8 cellular contexts compared by ENCODE assay signal in the genomic region with DNA sequence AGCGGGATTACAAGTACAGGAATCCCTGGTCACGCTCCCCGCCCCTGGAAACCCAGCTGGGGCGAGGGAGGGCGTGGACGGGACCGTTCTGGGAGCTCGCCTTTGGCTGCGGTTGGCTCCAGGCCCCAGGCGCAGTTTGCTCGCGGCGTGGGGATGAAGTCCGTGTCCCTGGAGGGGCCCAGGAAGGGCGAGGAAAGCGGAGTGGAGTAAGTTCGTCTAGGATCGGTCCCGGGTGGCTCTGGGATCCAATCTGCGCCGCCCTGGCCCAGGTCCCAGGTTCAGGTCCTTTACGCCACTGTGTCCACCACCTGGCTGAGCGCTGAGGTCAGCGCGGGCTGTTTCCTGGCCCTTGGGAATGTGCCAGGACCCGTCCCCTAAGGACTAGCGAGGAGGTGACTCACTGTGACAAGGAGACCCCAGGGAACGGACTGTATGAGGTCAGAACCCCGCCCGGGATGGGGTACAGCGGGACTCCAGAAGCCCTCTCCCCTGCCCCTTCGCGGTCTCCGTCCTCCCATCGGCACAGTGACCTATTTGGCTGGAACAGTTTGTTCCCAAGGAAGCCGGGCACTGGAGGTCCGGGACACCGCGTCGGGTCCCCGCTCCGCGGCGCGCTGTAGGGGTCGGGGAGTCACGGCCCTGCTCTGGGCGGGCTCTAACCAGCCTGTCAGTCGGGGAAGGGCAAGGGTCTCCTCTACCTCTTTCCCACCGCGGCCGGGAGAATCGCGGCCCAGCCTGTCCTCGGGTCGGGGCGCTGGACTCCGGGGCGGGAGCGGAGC. TPM values are rescaled to one million over a fixed set of nuclear protein-coding genes. Genes with fewer than 3 reads are reported as not detected.
DNase-seq lines count a peak whose midpoint lies in the region; FAIRE-seq and TF ChIP-seq lines count a peak whose summit lies in the region.

No MANE protein-coding gene starts in this region.

- peaks cover 47% of the 10 kb centered on the region for H3K4me1 ChIP-seq in SJCRH30
- peaks cover 11 to 21% of the 10 kb centered on the region in 2 donors for H3K4me1 ChIP-seq in breast epithelium
- H3K4me1 ChIP-seq in iPS-20b (ENCODE audit: insufficient read depth, low read length): peaks cover 21% of the 10 kb centered on the region
- H3K4me1 ChIP-seq in small intestine (ENCODE audit: control insufficient read depth in 2 of 2, insufficient read depth in 1 of 2, low read depth in 1 of 2, low read length in 1 of 2): peaks cover 0 to 5% of the 10 kb centered on the region in 2 donors

- H3K4me3 ChIP-seq in SJCRH30: peak overlapping the region; percentile 81
- peak overlapping the region; percentile 84 to 97 (median 94) for H3K4me3 ChIP-seq in breast epithelium
- peak overlapping the region; percentile 63 for H3K4me3 ChIP-seq in iPS-20b (ENCODE audit: low read length)
- peak overlapping the region; percentile 61 to 72 for H3K4me3 ChIP-seq in small intestine (ENCODE audit: low read depth in 1 of 2, low read length in 2 of 2)

- intact Hi-C loops in breast epithelium (cut with DNase I; ENCODE audit: low total_unique reads): no loop called here

- H3K9ac ChIP-seq in iPS-20b (ENCODE audit: low read depth, low read length): peak overlapping the region; percentile 13; the same call in 1 of the 2 replicates

- H3K27me3 ChIP-seq in SJCRH30 (no peaks in the 10 kb centered on the region), breast epithelium (no peaks in the 10 kb centered on the region), iPS-20b (ENCODE audit: insufficient read depth, low read length) (peaks cover 50% of the 10 kb centered on the region), small intestine (ENCODE audit: control insufficient read depth in 2 of 2, insufficient read depth in 2 of 2, low read length in 2 of 2) (no peaks in the 10 kb centered on the region)

- FAIRE-seq in small intestine (lab: Jason Lieb, UNC): no peak

- no peak for TF ChIP-seq CTCF in breast epithelium (IDR thresholded peaks at IDR 0.05)

- peaks cover 2% of the 10 kb centered on the region for H3K36me3 ChIP-seq in SJCRH30
- peaks cover 5% of the 10 kb centered on the region for H3K36me3 ChIP-seq in breast epithelium
- peaks cover 8% of the 10 kb centered on the region for H3K36me3 ChIP-seq in iPS-20b (ENCODE audit: insufficient read depth, low read depth, low read length)
- H3K36me3 ChIP-seq in small intestine (ENCODE audit: control insufficient read depth in 2 of 2, insufficient read depth in 2 of 2, low read length in 2 of 2): peaks cover 4 to 12% of the 10 kb centered on the region in 2 donors

- peak; percentile 18 for DNase-seq in stimulated activated CD4-positive, alpha-beta T cell treated with anti-CD3 and anti-CD28 coated beads, Interleukin-12 subunit alpha, Interleukin-12 subunit beta, amount 100 ng/mL, for 4 hours
- no peak for DNase-seq in stimulated activated CD4-positive, alpha-beta T cell treated with anti-CD3 and anti-CD28 coated beads, Interleukin-2, amount 100 ng/mL, for 48 hours
- DNase-seq in SJCRH30: peak; percentile 64 to 65
- peak; percentile 68 for DNase-seq in breast epithelium (ENCODE audit: low spot score in 2 of 2)
- DNase-seq in small intestine: peak; percentile 62
- no peak for DNase-seq in AML-193 (lab: John Stamatoyannopoulos, UW)
- DNase-seq in HuH-7.5 (ENCODE audit: low spot score): no peak

- WGBS in small intestine, 3 donors: 0 to 1% (median 0%) methylated on average over 47 to 60 of the region's 60 CpGs

- TF ChIP-seq POLR2A in breast epithelium (IDR thresholded peaks at IDR 0.05): peak; percentile 33

- H3K27ac ChIP-seq in SJCRH30: peak overlapping the region; percentile 86
- peak overlapping the region; percentile 97 to 98 for H3K27ac ChIP-seq in breast epithelium
- no peak overlapping the region for H3K27ac ChIP-seq in iPS-20b (ENCODE audit: low read length)
- peak overlapping the region; percentile 96 to 98 for H3K27ac ChIP-seq in small intestine (ENCODE audit: low read depth in 1 of 2, low read length in 1 of 2)

- H3K9me3 ChIP-seq in SJCRH30 (replicated peaks): no peaks in the 10 kb centered on the region
- H3K9me3 ChIP-seq in breast epithelium: no peaks in the 10 kb centered on the region
- H3K9me3 ChIP-seq in iPS-20b (ENCODE audit: insufficient read depth, low read depth, low read length): no peaks in the 10 kb centered on the region
- H3K9me3 ChIP-seq in small intestine (ENCODE audit: control insufficient read depth, low read depth): no peaks in the 10 kb centered on the region

RNA-seq across cellular contexts. Expression of a gene that starts 0.7 kb away (rescaled TPM):
- total RNA-seq in SJCRH30 (2014; rRNA removed; shearing (Covaris generic)): 56.1 and 57.8 TPM in 2 replicates
- total RNA-seq in breast epithelium: 100 to 1,000 TPM; 125 to 144 (median 143) TPM
- polyA plus RNA-seq in small intestine: 100 to 1,000 TPM in 2 of 3 donors, 10 to 100 TPM in 1; 96.8 to 464 (median 327) TPM

RNA-seq across cellular contexts. Expression of a gene that starts 18.4 kb away (rescaled TPM):
- not detected in 2 replicates for total RNA-seq in SJCRH30 (2014; rRNA removed; shearing (Covaris generic))
- 1 to 10 TPM in 1 of 3 donors, under 1 TPM in 2; under 0.01 to 1.9 (median 0.29) TPM for total RNA-seq in breast epithelium
- under 1 TPM in 2 of 3 donors, not detected in 1; 0.18 to 0.22 TPM for polyA plus RNA-seq in small intestine

Comparison
In these comparisons a context has a peak if more than half of its experiments do, and no peak if none do; other contexts are left out.
1. DNase-seq: peak in stimulated activated CD4-positive, alpha-beta T cell treated with anti-CD3 and anti-CD28 coated beads, Interleukin-12 subunit alpha, Interleukin-12 subunit beta, amount 100 ng/mL, for 4 hours (single experiment), SJCRH30 (2 of 2), breast epithelium (2 of 2) and small intestine (single experiment); none in stimulated activated CD4-positive, alpha-beta T cell treated with anti-CD3 and anti-CD28 coated beads, Interleukin-2, amount 100 ng/mL, for 48 hours (0 of 2), AML-193 (0 of 2) and HuH-7.5 (single experiment).
2. Peak in every context shown above with its lines, with median percentiles within 50 percentile points of each other: H3K4me3 ChIP-seq.